1 cellular context compared by ENCODE assay signal in genomic region chr14:24224618-24225071, GRCh38.
A peak's percentile ranks its signal among the peaks of the same experiment; 100 is the strongest.
TF ChIP-seq lines count a peak whose summit lies in the region.

No MANE protein-coding gene starts in this region.

TF ChIP-seq in IMR-90, 13 proteins besides CTCF, POLR2A, EP300 and RAD21:
- TF ChIP-seq CEBPB (IDR thresholded peaks at IDR 0.05; ENCODE audit: low read depth, low read length): peak; percentile 70; the same call in 1 of the 2 replicates
- TF ChIP-seq MAFK (IDR thresholded peaks at IDR 0.05; ENCODE audit: low read depth, low read length): no peak
